9 cellular contexts compared by ENCODE assay signal in the genomic region with DNA sequence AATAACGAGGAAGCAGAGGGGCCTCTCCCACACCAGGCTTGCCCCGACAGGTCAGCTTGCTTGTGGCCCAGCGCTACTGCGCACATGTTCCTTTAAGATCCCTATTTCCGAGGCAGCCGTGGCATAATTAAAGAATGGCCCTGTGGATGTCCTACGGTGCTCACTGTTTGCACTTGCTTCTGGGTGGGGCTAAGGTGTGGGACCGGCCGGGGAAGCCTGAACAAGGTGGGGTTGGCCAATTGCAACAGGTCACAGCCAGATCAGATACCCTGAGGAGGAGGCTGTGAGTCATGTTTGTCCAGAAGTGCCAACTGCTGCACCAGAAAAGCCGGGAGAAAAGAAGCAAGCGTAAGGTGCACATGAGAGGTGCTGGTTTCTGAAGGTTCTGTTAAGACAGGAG.
A peak's percentile ranks its signal among the peaks of the same experiment; 100 is the strongest.
DNase-seq lines count a peak whose midpoint lies in the region; ATAC-seq and TF ChIP-seq lines count a peak whose summit lies in the region.
"Had no signal": no experiment of that assay in that cellular context is flagged by ENCODE, and none has a peak within 500 bp of the region (broad histone marks: within the 10 kb centered on the region; RNA-seq: fewer than 3 reads in every experiment).

No MANE protein-coding gene starts in this region.

- H3K27ac ChIP-seq in hepatocyte (peak overlapping the region; percentile 67), stomach (peak overlapping the region; percentile 68 to 84 (median 71))

- ATAC-seq in HG03045 (IDR thresholded peaks at IDR 0.05; ENCODE audit: unreplicated experiment) = no peak

- H3K27me3 ChIP-seq in hepatocyte (no peaks in the 10 kb centered on the region), stomach (no peaks in the 10 kb centered on the region)

- peak overlapping the region; percentile 71 for H3K4me2 ChIP-seq in hepatocyte

- 48% methylated on average over 11 of the region's 11 CpGs for WGBS in hepatocyte (ENCODE audit: low lambda C conversion rate, missing lambda C conversion rate)
- WGBS in stomach, 5 donors = 34 to 69% (median 42%) methylated on average over 11 of the region's 11 CpGs

- H3K4me3 ChIP-seq in hepatocyte (no peak overlapping the region), stomach (peak overlapping the region in 2 of 4 donors; percentile 17 to 26)

- TF ChIP-seq POLR2A in stomach (IDR thresholded peaks at IDR 0.05) = no peak

- no peaks in the 10 kb centered on the region for H3K79me2 ChIP-seq in hepatocyte

- no peaks in the 10 kb centered on the region for H4K20me1 ChIP-seq in hepatocyte (ENCODE audit: insufficient read depth, poor library complexity, severe bottlenecking)

- H3K4me1 ChIP-seq in hepatocyte (ENCODE audit: insufficient read depth) (no peaks in the 10 kb centered on the region), stomach (peaks cover 12 to 41% (median 23%) of the 10 kb centered on the region in 4 donors)

- TF ChIP-seq CTCF in hepatocyte (IDR thresholded peaks at IDR 0.05; ENCODE audit: poor library complexity) = no peak
- TF ChIP-seq CTCF in stomach (IDR thresholded peaks at IDR 0.05) = no peak

- DNase-seq in DMS 273 (lab: John Stamatoyannopoulos, UW; ENCODE audit: unreplicated experiment) = peak; percentile 58
- no peak for DNase-seq in DMS 273 treated with DMSO at 0.1 percent for 48 hours (lab: John Stamatoyannopoulos, UW)
- peak; percentile 97 for DNase-seq in NCI-H69 (lab: John Stamatoyannopoulos, UW)
- peak; percentile 82 for DNase-seq in hepatocyte (ENCODE audit: low spot score)
- peak; percentile 88 for DNase-seq in stomach
- no peak for DNase-seq in KG1 (lab: John Stamatoyannopoulos, UW)
- DNase-seq in AG08395 (ENCODE audit: low spot score) = no peak
- DNase-seq: NCI-H526 had no signal

- intact Hi-C loops in stomach (cut with DNase I; ENCODE audit: low total_unique reads) = no loop called here

- H3K9me2 ChIP-seq in hepatocyte (replicated peaks; ENCODE audit: insufficient read depth) = no peaks in the 10 kb centered on the region

- no peak overlapping the region for H2AFZ ChIP-seq in hepatocyte

- H3K9me3 ChIP-seq in hepatocyte (ENCODE audit: low read depth) (no peaks in the 10 kb centered on the region), stomach (no peaks in the 10 kb centered on the region)

- no peak for TF ChIP-seq EP300 in stomach (IDR thresholded peaks at IDR 0.05)

- H3K36me3 ChIP-seq in hepatocyte (replicated peaks; ENCODE audit: insufficient read depth, low read depth) (no peaks in the 10 kb centered on the region), stomach (no peaks in the 10 kb centered on the region)

Comparison
In these comparisons a context has a peak if more than half of its experiments do, and no peak if none do; other contexts are left out.
1. DNase-seq: peak in DMS 273 (single experiment), NCI-H69 (single experiment), hepatocyte (single experiment) and stomach (single experiment); none in DMS 273 treated with DMSO at 0.1 percent for 48 hours (single experiment), KG1 (single experiment) and AG08395 (single experiment).